In genomic region chr13:41411536-41411935, GRCh38 we compare ENCODE assay signal across 9 cellular contexts. TPM values are rescaled to one million over a fixed set of nuclear protein-coding genes. Genes with fewer than 3 reads are reported as not detected.
DNase-seq lines count a peak whose midpoint lies in the region; ATAC-seq and TF ChIP-seq lines count a peak whose summit lies in the region.
"Had no signal": no experiment of that assay in that cellular context is flagged by ENCODE, and none has a peak within 500 bp of the region (broad histone marks: within the 10 kb centered on the region; RNA-seq: fewer than 3 reads in every experiment).

No MANE protein-coding gene starts in this region.

- intact Hi-C loops in left ventricle myocardium inferior (cut with micrococcal nuclease) = loop anchor here (10.0 kb wide), 1 partner anchor 243 kb away; no protein-coding TSS in a partner anchor
- intact Hi-C loops in CD14-positive monocyte (cut with micrococcal nuclease) = no loop called here

- no peak overlapping the region for H3K27ac Mint-ChIP-seq in CD14-positive monocyte
- H3K27ac Mint-ChIP-seq: dendritic cell treated with granulocyte-macrophage colony-stimulating factor and Interleukin-4, amounts not matched to agents 40 ng/mL and 50 ng/mL, for 4 days had no signal

- no peak for TF ChIP-seq CTCF in GM13976 (IDR thresholded peaks at IDR 0.05; ENCODE audit: borderline replicate concordance, control extremely low read depth, extremely low read depth, insufficient read depth, missing control alignments)
- peak; percentile 59 for TF ChIP-seq CTCF in VCaP (conservative IDR thresholded peaks at IDR 0.05)
- TF ChIP-seq CTCF in left ventricle myocardium inferior (IDR thresholded peaks at IDR 0.05; ENCODE audit: borderline replicate concordance) = peak; percentile 50
- TF ChIP-seq CTCF in CD14-positive monocyte (IDR thresholded peaks at IDR 0.05) = no peak

- DNase-seq in AG08396 (ENCODE audit: low spot score) (peak; percentile 59), GM13976 (ENCODE audit: low spot score) (peak; percentile 28), left ventricle myocardium inferior (no peak), CD14-positive monocyte (ENCODE audit: low spot score) (no peak), SW 1271 (lab: John Stamatoyannopoulos, UW) (no peak)
- DNase-seq in stimulated activated naive CD8-positive, alpha-beta T cell treated with anti-CD3 and anti-CD28 coated beads, Interleukin-15, Interleukin-2, amounts not matched to agents 100 U/mL and 50 U/mL, for 24 hours = peak; percentile 12

- no peaks in the 10 kb centered on the region for H3K4me1 ChIP-seq in left ventricle myocardium inferior

- H3K36me3 ChIP-seq in left ventricle myocardium inferior = no peaks in the 10 kb centered on the region

- peak; percentile 59 for ATAC-seq in stimulated activated naive CD8-positive, alpha-beta T cell treated with anti-CD3 and anti-CD28 coated beads, Interleukin-15, Interleukin-2, amounts not matched to agents 100 U/mL and 50 U/mL, for 24 hours
- no peak for ATAC-seq in GM21717 (IDR thresholded peaks at IDR 0.05; ENCODE audit: unreplicated experiment)

- H3K9me3 ChIP-seq in left ventricle myocardium inferior (replicated peaks) = peaks cover 5% of the 10 kb centered on the region

- in situ Hi-C loops in GM13976 (cut with MboI; ENCODE audit: low sequenced_read_pairs, unreplicated experiment) = no loop called here

- H3K4me1 Mint-ChIP-seq in CD14-positive monocyte = no peaks in the 10 kb centered on the region

- H3K27ac ChIP-seq in VCaP (no peak overlapping the region), left ventricle myocardium inferior (replicated peaks) (no peak overlapping the region)

- H3K27me3 Mint-ChIP-seq in CD14-positive monocyte (ENCODE audit: low read depth in 3 of 3) = no peaks in the 10 kb centered on the region
- H3K27me3 Mint-ChIP-seq: dendritic cell treated with granulocyte-macrophage colony-stimulating factor and Interleukin-4, amounts not matched to agents 40 ng/mL and 50 ng/mL, for 4 days had no signal

- H3K27me3 ChIP-seq in left ventricle myocardium inferior (ENCODE audit: low read depth) = no peaks in the 10 kb centered on the region

- no peak overlapping the region for H3K4me3 ChIP-seq in left ventricle myocardium inferior

- H3K36me3 Mint-ChIP-seq in CD14-positive monocyte = no peaks in the 10 kb centered on the region

- H3K4me3 Mint-ChIP-seq in CD14-positive monocyte = no peak overlapping the region
- H3K4me3 Mint-ChIP-seq: dendritic cell treated with granulocyte-macrophage colony-stimulating factor and Interleukin-4, amounts not matched to agents 40 ng/mL and 50 ng/mL, for 4 days had no signal

- H3K9me3 Mint-ChIP-seq in CD14-positive monocyte = peaks cover 0 to 4% (median 1%) of the 10 kb centered on the region in 7 donors
- H3K9me3 Mint-ChIP-seq: dendritic cell treated with granulocyte-macrophage colony-stimulating factor and Interleukin-4, amounts not matched to agents 40 ng/mL and 50 ng/mL, for 4 days had no signal

RNA-seq across cellular contexts. Expression of gene RGCC, which starts 45.8 kb away (rescaled TPM):
- total RNA-seq in left ventricle myocardium inferior = 45.8 TPM
- 10 to 100 TPM in 1 of 2 donors, 1 to 10 TPM in 1; 4.3 to 26.0 TPM for polyA plus RNA-seq in CD14-positive monocyte

Comparison
In these comparisons a context has a peak if more than half of its experiments do, and no peak if none do; other contexts are left out.
1. DNase-seq: peak in AG08396 (single experiment), GM13976 (single experiment) and stimulated activated naive CD8-positive, alpha-beta T cell treated with anti-CD3 and anti-CD28 coated beads, Interleukin-15, Interleukin-2, amounts not matched to agents 100 U/mL and 50 U/mL, for 24 hours (single experiment); none in left ventricle myocardium inferior (single experiment), CD14-positive monocyte (single experiment) and SW 1271 (0 of 2).
2. CTCF ChIP-seq: peak in VCaP (single experiment) and left ventricle myocardium inferior (single experiment); none in GM13976 (single experiment) and CD14-positive monocyte (single experiment).